17 cellular contexts compared by ENCODE assay signal in the genomic region with DNA sequence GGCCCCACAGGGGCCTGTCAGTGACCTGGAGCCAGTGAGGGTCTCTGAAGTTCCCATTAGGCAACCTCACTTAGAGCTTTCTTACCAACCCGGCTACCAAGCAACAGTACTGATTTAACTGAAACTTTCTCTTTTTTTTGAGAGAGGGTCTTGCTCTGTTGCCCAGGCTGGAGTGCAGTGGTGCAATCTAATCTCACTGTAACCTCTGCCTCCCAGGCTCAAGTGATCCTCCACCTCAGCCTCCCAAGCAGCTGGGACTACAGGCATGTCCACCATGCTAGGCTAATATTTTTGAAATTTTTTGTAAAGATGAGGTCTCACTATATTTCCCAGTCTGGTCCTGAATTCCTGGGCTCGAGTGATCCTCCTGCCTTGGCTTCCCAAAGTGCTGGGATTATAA. TPM values are rescaled to one million over a fixed set of nuclear protein-coding genes. Genes with fewer than 3 reads are reported as not detected.
DNase-seq lines count a peak whose midpoint lies in the region; ATAC-seq and TF ChIP-seq lines count a peak whose summit lies in the region.
"Had no signal": no experiment of that assay in that cellular context is flagged by ENCODE, and none has a peak within 500 bp of the region (broad histone marks: within the 10 kb centered on the region; RNA-seq: fewer than 3 reads in every experiment).

No MANE protein-coding gene starts in this region.

- H3K27me3 ChIP-seq in WERI-Rb-1 (ENCODE audit: insufficient read depth, low read depth, severe bottlenecking) (no peaks in the 10 kb centered on the region), lower lobe of right lung (ENCODE audit: low read depth) (no peaks in the 10 kb centered on the region), thyroid gland (no peaks in the 10 kb centered on the region)
- H3K27me3 ChIP-seq: SJCRH30 had no signal

- TF ChIP-seq CTCF in HEK293 (tag by site-specific recombination; IDR thresholded peaks at IDR 0.05) (no peak), WERI-Rb-1 (IDR thresholded peaks at IDR 0.05; ENCODE audit: low read depth, low read length) (no peak), lower lobe of right lung (IDR thresholded peaks at IDR 0.05) (no peak), thyroid gland (IDR thresholded peaks at IDR 0.05) (no peak)

- H3K4me3 ChIP-seq in HEK293 (ENCODE audit: low read depth, low read length) = no peak overlapping the region
- H3K4me3 ChIP-seq in WERI-Rb-1 (ENCODE audit: low read depth, low read length) = no peak overlapping the region
- H3K4me3 ChIP-seq in lower lobe of right lung = no peak overlapping the region
- H3K4me3 ChIP-seq in thyroid gland (replicated peaks in 1 of 3) = no peak overlapping the region
- H3K4me3 ChIP-seq: GM23338, SJCRH30 had no signal

- POLR2A ChIA-PET in HEK293 (lab: Yijun Ruan, JAX) = no interaction called here

- H3K4me1 ChIP-seq in HEK293 (ENCODE audit: control insufficient read depth, insufficient read depth, low read length) (no peaks in the 10 kb centered on the region), lower lobe of right lung (peaks cover 28% of the 10 kb centered on the region), thyroid gland (peaks cover 51 to 57% of the 10 kb centered on the region in 2 donors)

- intact Hi-C loops in lower lobe of right lung (cut with DNase I) = no loop called here
- intact Hi-C loops in thyroid gland (cut with DNase I) = no loop called here

- 95 to 96% methylated on average over 2 of the region's 2 CpGs for WGBS in thyroid gland, 2 donors

- H3K36me3 ChIP-seq in HEK293 (ENCODE audit: control insufficient read depth in 2 of 2, insufficient read depth in 1 of 2, low read length in 2 of 2) (peaks cover 18 to 56% of the 10 kb centered on the region in 2 experiments), WERI-Rb-1 (peaks cover 22% of the 10 kb centered on the region), lower lobe of right lung (peaks cover 77% of the 10 kb centered on the region), thyroid gland (peaks cover 6 to 10% of the 10 kb centered on the region in 2 donors)

- DNase-seq in WERI-Rb-1 (no peak), lower lobe of right lung (no peak), thyroid gland (no peak)
- DNase-seq in stimulated activated CD4-positive, alpha-beta T cell treated with anti-CD3 and anti-CD28 coated beads, Interleukin-2, amount 100 ng/mL, for 24 hours = no peak
- DNase-seq: CD4-positive, CD25-positive, alpha-beta regulatory T cell; H9; HFFc6; NCI-H1436; NCI-H187; NCI-H345; NCI-H510A treated with DMSO at 0.1 percent for 48 hours had no signal

- CTCF ChIA-PET in HEK293 (lab: Yijun Ruan, JAX) = no interaction called here

- H3K27ac ChIP-seq in HEK293 (ENCODE audit: extremely low read depth, low read depth, low read length) (no peak overlapping the region), WERI-Rb-1 (peak overlapping the region; percentile 6; the same call in 1 of the 2 replicates), lower lobe of right lung (peak overlapping the region; percentile 19), thyroid gland (peak overlapping the region; percentile 60 to 90 (median 71))
- H3K27ac ChIP-seq: SJCRH30 had no signal

- TF ChIP-seq POLR2A in thyroid gland (IDR thresholded peaks at IDR 0.05) = no peak

- ATAC-seq in lower lobe of right lung (no peak), GM19397 (IDR thresholded peaks at IDR 0.05; ENCODE audit: unreplicated experiment) (no peak), HG02678 (IDR thresholded peaks at IDR 0.05; ENCODE audit: unreplicated experiment) (no peak)
- ATAC-seq: GM23338, SK-N-SH treated with all-trans-retinoic acid at 6 μM for 48 hours had no signal

- no peaks in the 10 kb centered on the region for H3K9me3 ChIP-seq in HEK293 (ENCODE audit: control insufficient read depth, insufficient read depth, low read depth, low read length)
- no peaks in the 10 kb centered on the region for H3K9me3 ChIP-seq in WERI-Rb-1 (ENCODE audit: severe bottlenecking)
- no peaks in the 10 kb centered on the region for H3K9me3 ChIP-seq in lower lobe of right lung
- no peaks in the 10 kb centered on the region for H3K9me3 ChIP-seq in thyroid gland
- H3K9me3 ChIP-seq: SJCRH30 had no signal

TF ChIP-seq in HEK293, 187 proteins besides CTCF, POLR2A, EP300 and RAD21:
- TF ChIP-seq, protein P1, sequence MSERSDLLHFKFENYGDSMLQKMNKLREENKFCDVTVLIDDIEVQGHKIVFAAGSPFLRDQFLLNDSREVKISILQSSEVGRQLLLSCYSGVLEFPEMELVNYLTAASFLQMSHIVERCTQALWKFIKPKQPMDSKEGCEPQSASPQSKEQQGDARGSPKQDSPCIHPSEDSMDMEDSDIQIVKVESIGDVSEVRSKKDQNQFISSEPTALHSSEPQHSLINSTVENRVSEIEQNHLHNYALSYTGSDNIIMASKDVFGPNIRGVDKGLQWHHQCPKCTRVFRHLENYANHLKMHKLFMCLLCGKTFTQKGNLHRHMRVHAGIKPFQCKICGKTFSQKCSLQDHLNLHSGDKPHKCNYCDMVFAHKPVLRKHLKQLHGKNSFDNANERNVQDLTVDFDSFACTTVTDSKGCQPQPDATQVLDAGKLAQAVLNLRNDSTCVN (tag by site-specific recombination; optimal IDR thresholded peaks at IDR 0.05) = no peak
- TF ChIP-seq, protein P2, sequence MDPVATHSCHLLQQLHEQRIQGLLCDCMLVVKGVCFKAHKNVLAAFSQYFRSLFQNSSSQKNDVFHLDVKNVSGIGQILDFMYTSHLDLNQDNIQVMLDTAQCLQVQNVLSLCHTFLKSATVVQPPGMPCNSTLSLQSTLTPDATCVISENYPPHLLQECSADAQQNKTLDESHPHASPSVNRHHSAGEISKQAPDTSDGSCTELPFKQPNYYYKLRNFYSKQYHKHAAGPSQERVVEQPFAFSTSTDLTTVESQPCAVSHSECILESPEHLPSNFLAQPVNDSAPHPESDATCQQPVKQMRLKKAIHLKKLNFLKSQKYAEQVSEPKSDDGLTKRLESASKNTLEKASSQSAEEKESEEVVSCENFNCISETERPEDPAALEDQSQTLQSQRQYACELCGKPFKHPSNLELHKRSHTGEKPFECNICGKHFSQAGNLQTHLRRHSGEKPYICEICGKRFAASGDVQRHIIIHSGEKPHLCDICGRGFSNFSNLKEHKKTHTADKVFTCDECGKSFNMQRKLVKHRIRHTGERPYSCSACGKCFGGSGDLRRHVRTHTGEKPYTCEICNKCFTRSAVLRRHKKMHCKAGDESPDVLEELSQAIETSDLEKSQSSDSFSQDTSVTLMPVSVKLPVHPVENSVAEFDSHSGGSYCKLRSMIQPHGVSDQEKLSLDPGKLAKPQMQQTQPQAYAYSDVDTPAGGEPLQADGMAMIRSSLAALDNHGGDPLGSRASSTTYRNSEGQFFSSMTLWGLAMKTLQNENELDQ (tag by site-specific recombination; IDR thresholded peaks at IDR 0.05; ENCODE audit: low read depth) = no peak
- peak; percentile 62; the same call in 1 of the 2 replicates for TF ChIP-seq ZNF121 (tag by site-specific recombination; IDR thresholded peaks at IDR 0.05)
- TF ChIP-seq, protein P3, sequence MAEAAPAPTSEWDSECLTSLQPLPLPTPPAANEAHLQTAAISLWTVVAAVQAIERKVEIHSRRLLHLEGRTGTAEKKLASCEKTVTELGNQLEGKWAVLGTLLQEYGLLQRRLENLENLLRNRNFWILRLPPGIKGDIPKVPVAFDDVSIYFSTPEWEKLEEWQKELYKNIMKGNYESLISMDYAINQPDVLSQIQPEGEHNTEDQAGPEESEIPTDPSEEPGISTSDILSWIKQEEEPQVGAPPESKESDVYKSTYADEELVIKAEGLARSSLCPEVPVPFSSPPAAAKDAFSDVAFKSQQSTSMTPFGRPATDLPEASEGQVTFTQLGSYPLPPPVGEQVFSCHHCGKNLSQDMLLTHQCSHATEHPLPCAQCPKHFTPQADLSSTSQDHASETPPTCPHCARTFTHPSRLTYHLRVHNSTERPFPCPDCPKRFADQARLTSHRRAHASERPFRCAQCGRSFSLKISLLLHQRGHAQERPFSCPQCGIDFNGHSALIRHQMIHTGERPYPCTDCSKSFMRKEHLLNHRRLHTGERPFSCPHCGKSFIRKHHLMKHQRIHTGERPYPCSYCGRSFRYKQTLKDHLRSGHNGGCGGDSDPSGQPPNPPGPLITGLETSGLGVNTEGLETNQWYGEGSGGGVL (tag by site-specific recombination; IDR thresholded peaks at IDR 0.05) = no peak

RNA-seq across cellular contexts. Expression of a gene that starts 42.5 kb away (rescaled TPM):
- 39.9 TPM for total RNA-seq in lower lobe of right lung
- 100 to 1,000 TPM in 2 of 4 donors, 10 to 100 TPM in 2; 82.3 to 106 (median 94.2) TPM for total RNA-seq in thyroid gland
